12 cellular contexts compared by ENCODE assay signal in the genomic region with DNA sequence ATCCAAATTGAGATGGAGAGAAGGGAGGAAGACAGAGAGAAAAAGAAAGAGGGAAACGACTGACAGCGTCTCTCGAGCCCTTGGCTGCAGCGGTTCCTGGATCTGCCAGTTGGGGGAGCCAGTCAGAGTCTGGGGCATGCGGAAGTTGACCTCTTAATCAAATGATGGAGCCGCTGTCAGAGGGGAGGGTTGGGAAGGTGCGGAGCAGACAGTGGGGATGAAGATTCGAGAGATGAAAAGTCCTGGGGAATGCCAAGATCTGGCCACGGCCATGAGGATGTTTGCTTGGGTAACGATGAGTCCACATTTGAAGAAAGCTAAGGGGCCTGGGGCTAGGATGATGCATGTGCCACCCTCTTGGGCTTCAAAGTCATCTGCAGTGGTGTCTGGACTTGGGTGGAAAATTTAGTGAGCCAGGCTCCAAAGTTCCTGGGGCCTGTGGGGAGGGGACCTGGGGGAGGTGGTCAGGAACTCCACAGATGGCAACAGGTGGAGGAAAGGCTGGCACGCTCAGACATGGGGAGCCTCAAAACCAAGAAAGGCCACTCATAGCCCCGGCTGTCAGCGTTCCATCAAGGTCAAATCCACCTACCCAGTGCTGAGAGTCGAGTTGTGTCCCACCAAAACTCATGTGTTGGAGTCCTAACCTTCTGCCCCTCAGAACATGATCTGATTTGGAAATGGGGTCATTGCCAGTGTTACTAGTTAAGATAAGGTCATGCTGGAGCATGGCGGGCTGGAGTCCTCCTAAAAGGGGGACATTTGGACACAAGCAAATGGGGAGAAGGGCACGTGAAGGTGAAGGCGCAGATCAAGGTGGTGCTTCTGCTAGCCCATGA.
DNase-seq lines count a peak whose midpoint lies in the region; ATAC-seq and TF ChIP-seq lines count a peak whose summit lies in the region.
"Had no signal": no experiment of that assay in that cellular context is flagged by ENCODE, and none has a peak within 500 bp of the region (broad histone marks: within the 10 kb centered on the region; RNA-seq: fewer than 3 reads in every experiment).

No MANE protein-coding gene starts in this region.

- intact Hi-C loops in posterior vena cava (cut with DNase I): loop anchor here in 1 of 2 donors (5.0 kb wide), 1 partner anchor 973 kb away; no protein-coding TSS in a partner anchor

- peak overlapping the region; percentile 24 to 53; a peak in 2 of 5 replicates for H3K4me3 Mint-ChIP-seq in H9
- no peak overlapping the region for H3K4me3 Mint-ChIP-seq in activated T-helper 17 cell treated with anti-CD3 and anti-CD28 coated beads, Interleukin-2, amount 50 U/mL, for 72 hours
- H3K4me3 Mint-ChIP-seq: mesothelial cell of epicardium; T-helper 1 cell treated with Interleukin-12 subunit alpha and Interleukin-12 subunit beta and Interleukin-4 antibody, amounts not matched to agents 30 μg/mL and 1 μg/mL, for 36 hours had no signal

- H2BK15ac ChIP-seq in H9 (ENCODE audit: low read depth, low read length): no peak overlapping the region

- no peak overlapping the region for H2BK5ac ChIP-seq in H9 (ENCODE audit: insufficient read length, low read length)

- no peak overlapping the region for H3K27ac Mint-ChIP-seq in H9
- H3K27ac Mint-ChIP-seq in activated T-helper 17 cell treated with anti-CD3 and anti-CD28 coated beads, Interleukin-2, amount 50 U/mL, for 72 hours: no peak overlapping the region
- H3K27ac Mint-ChIP-seq: mesothelial cell of epicardium; T-helper 1 cell treated with Interleukin-12 subunit alpha and Interleukin-12 subunit beta and Interleukin-4 antibody, amounts not matched to agents 30 μg/mL and 1 μg/mL, for 36 hours had no signal

- no peaks in the 10 kb centered on the region for H3K79me2 ChIP-seq in H9 (ENCODE audit: insufficient read depth, low read length)

- no peak overlapping the region for H4K5ac ChIP-seq in H9 (ENCODE audit: insufficient read length, low read depth, low read length)

- no peaks in the 10 kb centered on the region for H3K79me1 ChIP-seq in H9 (ENCODE audit: insufficient read depth, low read depth, low read length, poor library complexity, severe bottlenecking)

- H4K8ac ChIP-seq in H9 (replicated peaks; ENCODE audit: insufficient read length, low read depth, low read length): no peak overlapping the region

- H3K23me2 ChIP-seq in H9 (ENCODE audit: insufficient read length, low read depth, low read length, poor library complexity, severe bottlenecking): no peaks in the 10 kb centered on the region

- peak overlapping the region; percentile 3 for H3K4me2 ChIP-seq in H9 (ENCODE audit: insufficient read depth, insufficient read length, low read length)

- H2BK20ac ChIP-seq in H9 (ENCODE audit: low read depth, low read length, poor library complexity, severe bottlenecking): no peak overlapping the region

- no peak overlapping the region for H2BK120ac ChIP-seq in H9 (ENCODE audit: low read depth, low read length, poor library complexity, severe bottlenecking)

- DNase-seq in ELF-1 (ENCODE audit: low read depth, low spot score) (peak; percentile 29), H9 (peak; percentile 59), right atrium auricular region (ENCODE audit: low spot score) (peak; percentile 49), posterior vena cava (ENCODE audit: low spot score) (peak; percentile 63), NAMALWA (ENCODE audit: low spot score) (no peak), amniotic stem cell (lab: John Stamatoyannopoulos, UW) (no peak)
- DNase-seq: activated CD4-positive, alpha-beta T cell treated with anti-CD3 and anti-CD28 coated beads for 4 hours; stimulated activated CD4-positive, alpha-beta T cell treated with anti-CD3 and anti-CD28 coated beads, Interleukin-12 subunit alpha, Interleukin-12 subunit beta, amount 100 ng/mL, for 4 hours had no signal

- no peak overlapping the region for H4K91ac ChIP-seq in H9 (ENCODE audit: insufficient read length, low read depth, low read length)

- H3K9me3 ChIP-seq in H9 (ENCODE audit: control insufficient read depth, low read depth, low read length) (no peaks in the 10 kb centered on the region), right atrium auricular region (no peaks in the 10 kb centered on the region)
- H3K9me3 ChIP-seq: pancreas had no signal

- H3K27ac ChIP-seq in H9 (ENCODE audit: insufficient read length, low read depth, low read length) (no peak overlapping the region), right atrium auricular region (no peak overlapping the region)
- H3K27ac ChIP-seq: pancreas had no signal

- no peak overlapping the region for H3K9ac ChIP-seq in H9 (ENCODE audit: extremely low read depth, insufficient read length, low read length)

- peaks cover 24% of the 10 kb centered on the region for H3K27me3 Mint-ChIP-seq in H9 (ENCODE audit: low read depth)
- peaks cover 18% of the 10 kb centered on the region for H3K27me3 Mint-ChIP-seq in activated T-helper 17 cell treated with anti-CD3 and anti-CD28 coated beads, Interleukin-2, amount 50 U/mL, for 72 hours

- TF ChIP-seq CTCF in H9 (conservative IDR thresholded peaks at IDR 0.05) (peak; percentile 63), right atrium auricular region (IDR thresholded peaks at IDR 0.05) (no peak)

- no peak overlapping the region for H3K56ac ChIP-seq in H9 (ENCODE audit: insufficient read length, low read depth, low read length)

- peaks cover 25 to 27% of the 10 kb centered on the region in 2 experiments for H3K4me1 Mint-ChIP-seq in H9
- H3K4me1 Mint-ChIP-seq in activated T-helper 17 cell treated with anti-CD3 and anti-CD28 coated beads, Interleukin-2, amount 50 U/mL, for 72 hours: no peaks in the 10 kb centered on the region

- no peaks in the 10 kb centered on the region for H3K36me3 ChIP-seq in right atrium auricular region
- H3K36me3 ChIP-seq: pancreas had no signal

- H3T11ph ChIP-seq in H9 (ENCODE audit: low read length): no peak overlapping the region

- H3K14ac ChIP-seq in H9 (ENCODE audit: insufficient read depth, low read length): no peak overlapping the region

- H3K4ac ChIP-seq in H9 (ENCODE audit: low read depth, low read length): no peak overlapping the region

- H3K4me3 ChIP-seq in right atrium auricular region: no peak overlapping the region
- H3K4me3 ChIP-seq: pancreas had no signal

- H3K36me3 Mint-ChIP-seq in H9 (ENCODE audit: insufficient read depth in 1 of 3, low read depth in 3 of 3): no peaks in the 10 kb centered on the region; a peak in 2 of 7 replicates
- no peaks in the 10 kb centered on the region for H3K36me3 Mint-ChIP-seq in activated T-helper 17 cell treated with anti-CD3 and anti-CD28 coated beads, Interleukin-2, amount 50 U/mL, for 72 hours (ENCODE audit: low read depth)
- H3K36me3 Mint-ChIP-seq: mesothelial cell of epicardium had no signal

- WGBS in H9 (ENCODE audit: extremely low coverage, insufficient read length, low lambda C conversion rate): no CpG with 5 or more reads among the region's 17 CpGs

- peaks cover 0 to 3% of the 10 kb centered on the region in 2 experiments; a peak in 2 of 5 replicates for H3K9me3 Mint-ChIP-seq in H9
- no peaks in the 10 kb centered on the region for H3K9me3 Mint-ChIP-seq in activated T-helper 17 cell treated with anti-CD3 and anti-CD28 coated beads, Interleukin-2, amount 50 U/mL, for 72 hours
- H3K9me3 Mint-ChIP-seq: mesothelial cell of epicardium; T-helper 1 cell treated with Interleukin-12 subunit alpha and Interleukin-12 subunit beta and Interleukin-4 antibody, amounts not matched to agents 30 μg/mL and 1 μg/mL, for 36 hours had no signal

- H3K4me1 ChIP-seq in H9 (ENCODE audit: insufficient read depth, low read length) (no peaks in the 10 kb centered on the region; the same call in 1 of the 2 replicates), right atrium auricular region (no peaks in the 10 kb centered on the region)
- H3K4me1 ChIP-seq: pancreas had no signal

- ATAC-seq in activated T-helper 17 cell treated with anti-CD3 and anti-CD28 coated beads, Interleukin-2, amount 50 U/mL, for 72 hours (replicated peaks): no peak

- no peak overlapping the region for H2AK5ac ChIP-seq in H9 (ENCODE audit: insufficient read length, low read length)

- no peaks in the 10 kb centered on the region for H4K20me1 ChIP-seq in H9 (ENCODE audit: control insufficient read depth, insufficient read depth, insufficient read length)

- H3K23ac ChIP-seq in H9 (ENCODE audit: insufficient read length, low read depth, low read length): no peak overlapping the region

- H3K27me3 ChIP-seq in H9 (ENCODE audit: insufficient read depth, low read length): no peaks in the 10 kb centered on the region
- H3K27me3 ChIP-seq in right atrium auricular region: no peaks in the 10 kb centered on the region
- H3K27me3 ChIP-seq: pancreas had no signal

- no peak overlapping the region for H3K18ac ChIP-seq in H9 (ENCODE audit: insufficient read length, low read depth, low read length)

- no peak overlapping the region for H2AFZ ChIP-seq in H9 (ENCODE audit: low read length)

- H2BK12ac ChIP-seq in H9 (ENCODE audit: insufficient read length, low read depth, low read length): no peak overlapping the region

Comparison
In these comparisons a context has a peak if more than half of its experiments do, and no peak if none do; other contexts are left out.
1. DNase-seq: peak in ELF-1 (single experiment), H9 (single experiment), right atrium auricular region (single experiment) and posterior vena cava (single experiment); none in NAMALWA (single experiment) and amniotic stem cell (single experiment).